ENCODE assay signal across 7 cellular contexts in genomic region chr2:112509239-112509998, GRCh38. TPM values are rescaled to one million over a fixed set of nuclear protein-coding genes. Genes with fewer than 3 reads are reported as not detected.
DNase-seq lines count a peak whose midpoint lies in the region; ATAC-seq, FAIRE-seq and TF ChIP-seq lines count a peak whose summit lies in the region.
"Not testable (repeated sequence)": the region's sequence is repeated elsewhere in the genome, so short reads cannot be mapped to it uniquely, and the experiment has no call there.

No MANE protein-coding gene starts in this region.

- not testable (repeated sequence) for H3K27ac Mint-ChIP-seq in T-helper 17 cell
- peak overlapping the region; percentile 41 for H3K27ac Mint-ChIP-seq in activated T-helper 17 cell treated with anti-CD3 and anti-CD28 coated beads, Interleukin-2, amount 50 U/mL, for 72 hours
- H3K27ac Mint-ChIP-seq in glutamatergic neuron (ENCODE audit: unreplicated experiment), result peak overlapping the region; percentile 48
- H3K27ac Mint-ChIP-seq in nephron progenitor cell, result peak overlapping the region; percentile 90

- not testable (repeated sequence) for DNase-seq in T-helper 17 cell; K562 (ENCODE audit: extremely low read depth in 1 of 4, low spot score in 3 of 4); nephron progenitor cell
- peak; percentile 34 for DNase-seq in glutamatergic neuron

- H3K36me3 Mint-ChIP-seq in T-helper 17 cell (ENCODE audit: low read depth); glutamatergic neuron (ENCODE audit: unreplicated experiment): not testable (repeated sequence)
- peaks cover 20% of the 10 kb centered on the region for H3K36me3 Mint-ChIP-seq in activated T-helper 17 cell treated with anti-CD3 and anti-CD28 coated beads, Interleukin-2, amount 50 U/mL, for 72 hours (ENCODE audit: low read depth)
- H3K36me3 Mint-ChIP-seq in nephron progenitor cell (ENCODE audit: low read depth), result peaks cover 46% of the 10 kb centered on the region

- WGBS in K562 (ENCODE audit: insufficient coverage, low coverage, missing lambda C conversion rate), result 38% methylated on average over 15 of the region's 32 CpGs

- H3K27me3 Mint-ChIP-seq in T-helper 17 cell; activated T-helper 17 cell treated with anti-CD3 and anti-CD28 coated beads, Interleukin-2, amount 50 U/mL, for 72 hours; glutamatergic neuron (ENCODE audit: unreplicated experiment); nephron progenitor cell (ENCODE audit: low read depth, poor library complexity): not testable (repeated sequence)

- not testable (repeated sequence) for FAIRE-seq in K562 (lab: Jason Lieb, UNC)

- H3K4me3 Mint-ChIP-seq in T-helper 17 cell (peak overlapping the region; percentile 4), nephron progenitor cell (peak overlapping the region; percentile 31)
- H3K4me3 Mint-ChIP-seq in activated T-helper 17 cell treated with anti-CD3 and anti-CD28 coated beads, Interleukin-2, amount 50 U/mL, for 72 hours; glutamatergic neuron (ENCODE audit: unreplicated experiment): not testable (repeated sequence)

- not testable (repeated sequence) for TF ChIP-seq POLR2A in K562 (conservative IDR thresholded peaks at IDR 0.05)

- not testable (repeated sequence) for H3K27ac ChIP-seq in HUES6 (ENCODE audit: low read depth, low read length)
- H3K27ac ChIP-seq in K562 (ENCODE audit: extremely low read depth, low read depth, low read length), result peak overlapping the region; percentile 59; the same call in 2 of the 3 replicates

- not testable (repeated sequence) for ATAC-seq in T-helper 17 cell; activated T-helper 17 cell treated with anti-CD3 and anti-CD28 coated beads, Interleukin-2, amount 50 U/mL, for 72 hours (replicated peaks)
- peak; percentile 67 for ATAC-seq in K562

- H3K9me3 Mint-ChIP-seq in activated T-helper 17 cell treated with anti-CD3 and anti-CD28 coated beads, Interleukin-2, amount 50 U/mL, for 72 hours; glutamatergic neuron (ENCODE audit: unreplicated experiment): not testable (repeated sequence)
- H3K9me3 Mint-ChIP-seq in nephron progenitor cell, result peaks cover 32% of the 10 kb centered on the region

- H3K79me2 ChIP-seq in K562 (ENCODE audit: control insufficient read depth, insufficient read depth, low read length), result peaks cover 14% of the 10 kb centered on the region; the same call in 1 of the 3 replicates

- not testable (repeated sequence) for H3K4me1 ChIP-seq in ES-I3 (ENCODE audit: insufficient read depth, low read length); HUES6 (ENCODE audit: control insufficient read depth, insufficient read depth, low read length); K562 (replicated peaks in 1 of 2; ENCODE audit: control insufficient read depth in 2 of 2, insufficient read depth in 2 of 2, low read length in 2 of 2)

- TSS peak; percentile 65 for BruUV-seq in K562 (replicated peaks; lab: Mats Ljungman, UMichigan)

- peak overlapping the region; percentile 52 for H3K4me2 ChIP-seq in K562 (ENCODE audit: insufficient read depth, low read length)

- peak overlapping the region; percentile 52; the same call in 1 of the 2 replicates for H3K4me3 ChIP-seq in HUES6 (ENCODE audit: low read depth, low read length)
- not testable (repeated sequence) for H3K4me3 ChIP-seq in K562

- TF ChIP-seq CTCF in K562 (IDR thresholded peaks at IDR 0.05 in 2 of 3, conservative IDR thresholded peaks at IDR 0.05 in 1 of 3; ENCODE audit: insufficient read depth in 2 of 3, low read depth in 1 of 3, low read length in 3 of 3); glutamatergic neuron (IDR thresholded peaks at IDR 0.05; ENCODE audit: partially characterized antibody, unreplicated experiment); nephron progenitor cell (IDR thresholded peaks at IDR 0.05): not testable (repeated sequence)

- not testable (repeated sequence) for H3K9me1 ChIP-seq in K562 (ENCODE audit: control insufficient read depth, insufficient read depth, low read length)

- H3K4me1 Mint-ChIP-seq in T-helper 17 cell; activated T-helper 17 cell treated with anti-CD3 and anti-CD28 coated beads, Interleukin-2, amount 50 U/mL, for 72 hours; glutamatergic neuron (ENCODE audit: low read depth, unreplicated experiment); nephron progenitor cell: not testable (repeated sequence)

- not testable (repeated sequence) for TF ChIP-seq EP300 in K562 (IDR thresholded peaks at IDR 0.05; ENCODE audit: low read length)

- not testable (repeated sequence) for TF ChIP-seq RAD21 in K562 (CRISPR knock-in tag; conservative IDR thresholded peaks at IDR 0.05 in 1 of 2, IDR thresholded peaks at IDR 0.05 in 1 of 2)

- H3K9ac ChIP-seq in ES-I3 (ENCODE audit: low read depth, low read length) (peak overlapping the region; percentile 36; the same call in 1 of the 2 replicates), HUES6 (ENCODE audit: low read length) (peak overlapping the region; percentile 39)
- H3K9ac ChIP-seq in K562 (ENCODE audit: insufficient read depth in 1 of 2, low read depth in 2 of 2, low read length in 2 of 2), result not testable (repeated sequence)

- POLR2A ChIA-PET in K562 (lab: Yijun Ruan, JAX), result interaction anchor here (0.5 to 1.9 kb wide), 5 partner anchors 11 to 118 kb away, joined by 3 to 6 read pairs (median 4); no protein-coding TSS in a partner anchor

- in situ Hi-C loops in K562 (cut with MboI), result not testable (repeated sequence)

- H2AFZ ChIP-seq in K562 (ENCODE audit: low read depth, low read length), result peak overlapping the region; percentile 68

- intact Hi-C loops in K562 (cut with micrococcal nuclease), result not testable (repeated sequence)

- H4K20me1 ChIP-seq in K562 (replicated peaks; ENCODE audit: control insufficient read depth, insufficient read depth, low read length), result not testable (repeated sequence)

- CTCF ChIA-PET in K562 (lab: Yijun Ruan, JAX; ENCODE audit: low intra/inter-chr PET ratio), result not testable (repeated sequence)

- H3K9me3 ChIP-seq in ES-I3 (ENCODE audit: control insufficient read depth, insufficient read depth, low read length); HUES6 (ENCODE audit: control insufficient read depth, insufficient read depth, low read depth, low read length); T-helper 17 cell (ENCODE audit: control insufficient read depth, low read length, poor library complexity, severe bottlenecking); K562 (replicated peaks; ENCODE audit: control insufficient read depth, insufficient read depth, low read depth, low read length): not testable (repeated sequence)

- H3K27me3 ChIP-seq in HUES6 (ENCODE audit: control insufficient read depth, insufficient read depth, low read length); K562 (ENCODE audit: control insufficient read depth in 2 of 2, insufficient read depth in 2 of 2, low read length in 2 of 2): not testable (repeated sequence)

- not testable (repeated sequence) for H3K36me3 ChIP-seq in ES-I3 (ENCODE audit: insufficient read depth, low read length)
- H3K36me3 ChIP-seq in HUES6 (ENCODE audit: control insufficient read depth, insufficient read depth, low read length), result peaks cover 14% of the 10 kb centered on the region
- H3K36me3 ChIP-seq in K562 (ENCODE audit: control insufficient read depth, insufficient read depth, low read length), result peaks cover 24% of the 10 kb centered on the region; the same call in 1 of the 3 replicates

RNA-seq across cellular contexts. Expression of gene TTL, which starts 27.5 kb away (rescaled TPM):
- total RNA-seq in T-helper 17 cell (10 to 100 TPM; 18.8 to 20.6 TPM), K562 (2014; rRNA removed) (20.7 and 26.4 TPM in 2 replicates), K562 (2014; rRNA removed; fragmentation: Illumina TruSeq; extraction: Trizol) (54.4 and 57.4 TPM in 2 replicates), K562 (2015; rRNA removed; fragmentation: Illumina TruSeq; extraction: Trizol) (38.8 and 41.6 TPM in 2 replicates), K562 (2021) (51.4 and 53.5 TPM in 2 replicates), glutamatergic neuron (ENCODE audit: unreplicated experiment) (126 TPM)
- total RNA-seq in activated T-helper 17 cell treated with anti-CD3 and anti-CD28 coated beads, Interleukin-2, amount 50 U/mL, for 72 hours, result 10 to 100 TPM; 12.7 to 28.1 TPM
- 55.7 and 73.0 TPM in 2 replicates for total RNA-seq in K562 (2011; cell fraction: chromatin; rRNA removed; ENCODE audit: low replicate concordance)
- 25.7 and 30.9 TPM in 2 replicates for total RNA-seq in K562 (2011; cell fraction: nucleolus; rRNA removed)
- 54.3 and 81.5 TPM in 2 replicates for total RNA-seq in K562 (2011; cell fraction: nucleoplasm; rRNA removed)
- polyA plus RNA-seq in K562 (2011; rRNA removed) (26.5 and 34.9 TPM in 2 replicates), K562 (2014; fragmentation: Illumina TruSeq; extraction: Trizol) (37.9 and 41.8 TPM in 2 replicates), K562 (2014; fragmentation: Nextera tagmentation; extraction: Ambion mirVana) (10 to 100 TPM in 1 of 2 experiments, 1 to 10 TPM in 1; 9.4 to 11.2 TPM), K562 (2014; rRNA removed) (23.3 and 28.6 TPM in 2 replicates)
- polyA plus RNA-seq in K562 (2011; cell fraction: cytosol; rRNA removed), result 12.3 and 17.3 TPM in 2 replicates
- 25.6 and 32.6 TPM in 2 replicates for polyA plus RNA-seq in K562 (2011; cell fraction: nucleus; rRNA removed)
- 22.4 and 28.5 TPM in 2 replicates for polyA plus RNA-seq in K562 (2012)
- 43.4 and 50.3 TPM in 2 replicates for polyA minus RNA-seq in K562 (2011; rRNA and poly(A)+ RNA removed)
- polyA minus RNA-seq in K562 (2011; cell fraction: cytosol; rRNA and poly(A)+ RNA removed), result 22.6 and 32.4 TPM in 2 replicates
- 15.6 and 16.8 TPM in 2 replicates for polyA minus RNA-seq in K562 (2011; cell fraction: nucleus; rRNA and poly(A)+ RNA removed)

RNA-seq across cellular contexts. Expression of gene POLR1B, which starts 32.8 kb away (rescaled TPM):
- total RNA-seq in T-helper 17 cell (10 to 100 TPM; 15.2 to 23.5 TPM), K562 (2014; rRNA removed) (21.2 and 27.9 TPM in 2 replicates), K562 (2014; rRNA removed; fragmentation: Illumina TruSeq; extraction: Trizol) (47.9 and 55.1 TPM in 2 replicates), K562 (2015; rRNA removed; fragmentation: Illumina TruSeq; extraction: Trizol) (42.3 and 46.4 TPM in 2 replicates), K562 (2021) (53.9 and 60.8 TPM in 2 replicates), glutamatergic neuron (ENCODE audit: unreplicated experiment) (13.9 TPM)
- total RNA-seq in activated T-helper 17 cell treated with anti-CD3 and anti-CD28 coated beads, Interleukin-2, amount 50 U/mL, for 72 hours, result 10 to 100 TPM; 30.6 to 59.2 TPM
- total RNA-seq in K562 (2011; cell fraction: chromatin; rRNA removed; ENCODE audit: low replicate concordance), result 74.4 and 133 TPM in 2 replicates
- total RNA-seq in K562 (2011; cell fraction: nucleolus; rRNA removed), result 31.9 and 32.0 TPM in 2 replicates
- total RNA-seq in K562 (2011; cell fraction: nucleoplasm; rRNA removed), result 44.6 and 47.5 TPM in 2 replicates
- polyA plus RNA-seq in K562 (2011; rRNA removed) (32.4 and 47.9 TPM in 2 replicates), K562 (2014; fragmentation: Illumina TruSeq; extraction: Trizol) (39.6 and 40.2 TPM in 2 replicates), K562 (2014; fragmentation: Nextera tagmentation; extraction: Ambion mirVana) (10 to 100 TPM; 19.8 to 38.6 TPM), K562 (2014; rRNA removed) (22.8 and 24.7 TPM in 2 replicates)
- polyA plus RNA-seq in K562 (2011; cell fraction: cytosol; rRNA removed), result 26.7 and 44.0 TPM in 2 replicates
- polyA plus RNA-seq in K562 (2011; cell fraction: nucleus; rRNA removed), result 25.3 and 33.6 TPM in 2 replicates
- 12.2 and 23.6 TPM in 2 replicates for polyA plus RNA-seq in K562 (2012)
- 112 and 124 TPM in 2 replicates for polyA minus RNA-seq in K562 (2011; rRNA and poly(A)+ RNA removed)
- polyA minus RNA-seq in K562 (2011; cell fraction: cytosol; rRNA and poly(A)+ RNA removed), result 40.5 and 66.9 TPM in 2 replicates
- polyA minus RNA-seq in K562 (2011; cell fraction: nucleus; rRNA and poly(A)+ RNA removed), result 23.6 and 37.7 TPM in 2 replicates
